1 cellular context compared by ENCODE assay signal in genomic region chr11:130601141-130601540, GRCh38.
TF ChIP-seq lines count a peak whose summit lies in the region.

No MANE protein-coding gene starts in this region.

TF ChIP-seq in HEK293, 187 proteins besides CTCF, POLR2A, EP300 and RAD21 (continued from another document):
- no peak for TF ChIP-seq ZNF394 (tag by site-specific recombination; IDR thresholded peaks at IDR 0.05; ENCODE audit: borderline replicate concordance)
- TF ChIP-seq ZNF311 (tag by site-specific recombination; IDR thresholded peaks at IDR 0.05; ENCODE audit: borderline replicate concordance): no peak
- TF ChIP-seq ZBTB8A (tag by site-specific recombination; IDR thresholded peaks at IDR 0.05): no peak
- 0 out of 2 replicates have a peak, but pooled peaks have one; percentile 30 for TF ChIP-seq ZBTB21 (tag by site-specific recombination; IDR thresholded peaks at IDR 0.05)
- no peak for TF ChIP-seq ZFP3 (tag by site-specific recombination; IDR thresholded peaks at IDR 0.05; ENCODE audit: low read depth)
- no peak for TF ChIP-seq ZNF677 (tag by site-specific recombination; IDR thresholded peaks at IDR 0.05)
- TF ChIP-seq ZNF585B (tag by site-specific recombination; IDR thresholded peaks at IDR 0.05): no peak
- TF ChIP-seq ZNF23 (tag by site-specific recombination; IDR thresholded peaks at IDR 0.05; ENCODE audit: borderline replicate concordance): no peak
- no peak for TF ChIP-seq ZNF777 (tag by site-specific recombination; IDR thresholded peaks at IDR 0.05; ENCODE audit: borderline replicate concordance)
TF ChIP-seq in HEK293: peak in this region for 5.
